Comparison of ENCODE assay signal across 13 cellular contexts in genomic region chr2:165601866-165602636, GRCh38.
DNase-seq lines count a peak whose midpoint lies in the region; ATAC-seq and TF ChIP-seq lines count a peak whose summit lies in the region.
"Had no signal": no experiment of that assay in that cellular context is flagged by ENCODE, and none has a peak within 500 bp of the region (broad histone marks: within the 10 kb centered on the region; RNA-seq: fewer than 3 reads in every experiment).

No MANE protein-coding gene starts in this region.

- no peak overlapping the region for H3K4me3 ChIP-seq in GM23248
- H3K4me3 ChIP-seq in fibroblast of mammary gland (ENCODE audit: control insufficient read depth, low read depth, low read length): no peak overlapping the region
- H3K4me3 ChIP-seq in osteoblast (ENCODE audit: insufficient read depth, low read length): no peak overlapping the region
- H3K4me3 ChIP-seq in OCI-LY7 (ENCODE audit: low read depth, low read length, poor library complexity, severe bottlenecking): no peak overlapping the region
- H3K4me3 ChIP-seq: transverse colon had no signal

- TF ChIP-seq CTCF in fibroblast of mammary gland (conservative IDR thresholded peaks at IDR 0.05; ENCODE audit: control insufficient read depth, insufficient read depth, low read depth, low read length) (no peak), osteoblast (IDR thresholded peaks at IDR 0.05; ENCODE audit: extremely low read depth, low read depth, low read length) (no peak), OCI-LY7 (conservative IDR thresholded peaks at IDR 0.05; ENCODE audit: low read length) (no peak)

- CTCF ChIA-PET in OCI-LY7 (lab: Charles Lee; ENCODE audit: unreplicated experiment): no interaction called here

- ATAC-seq in HG03135 (IDR thresholded peaks at IDR 0.05; ENCODE audit: unreplicated experiment): no peak

- no peak overlapping the region for H3K4me2 ChIP-seq in GM23248 (ENCODE audit: unreplicated experiment)
- H3K4me2 ChIP-seq in osteoblast (ENCODE audit: insufficient read depth, low read length): no peak overlapping the region
- H3K4me2 ChIP-seq in OCI-LY7 (ENCODE audit: low read length): no peak overlapping the region

- in situ Hi-C loops in GM23248 (cut with MboI): no loop called here

- H3K4me1 ChIP-seq in GM23248 (ENCODE audit: insufficient read depth) (peaks cover 11% of the 10 kb centered on the region; the same call in 1 of the 2 replicates), osteoblast (ENCODE audit: insufficient read depth, low read length) (peaks cover 7% of the 10 kb centered on the region), OCI-LY7 (ENCODE audit: insufficient read depth, low read length, poor library complexity, severe bottlenecking) (no peaks in the 10 kb centered on the region)
- H3K4me1 ChIP-seq: transverse colon had no signal

- H3F3A ChIP-seq in GM23248 (ENCODE audit: insufficient read depth): peaks cover 9% of the 10 kb centered on the region; the same call in 1 of the 2 replicates

- H3K27me3 ChIP-seq in GM23248 (replicated peaks; ENCODE audit: insufficient read depth): no peaks in the 10 kb centered on the region
- no peaks in the 10 kb centered on the region for H3K27me3 ChIP-seq in osteoblast (ENCODE audit: insufficient read depth, low read length)
- H3K27me3 ChIP-seq: transverse colon had no signal

- BruUV-seq in OCI-LY7 (replicated peaks; lab: Mats Ljungman, UMichigan): no TSS peak

- H3K79me2 ChIP-seq in GM23248 (ENCODE audit: insufficient read depth): no peaks in the 10 kb centered on the region
- no peaks in the 10 kb centered on the region for H3K79me2 ChIP-seq in osteoblast (ENCODE audit: insufficient read depth, low read length)
- H3K79me2 ChIP-seq in OCI-LY7 (ENCODE audit: insufficient read depth, low read depth, low read length): no peaks in the 10 kb centered on the region

- intact Hi-C loops in OCI-LY7 (cut with micrococcal nuclease; ENCODE audit: unreplicated experiment): no loop called here

- H2AFZ ChIP-seq in GM23248 (no peak overlapping the region), osteoblast (ENCODE audit: low read length) (no peak overlapping the region), OCI-LY7 (ENCODE audit: low read length) (no peak overlapping the region)

- H3K9me2 ChIP-seq in GM23248 (ENCODE audit: insufficient read depth) (no peaks in the 10 kb centered on the region), OCI-LY7 (ENCODE audit: insufficient read depth, low read length) (no peaks in the 10 kb centered on the region)

- H4K20me1 ChIP-seq in GM23248 (ENCODE audit: insufficient read depth): no peaks in the 10 kb centered on the region
- no peaks in the 10 kb centered on the region for H4K20me1 ChIP-seq in osteoblast (ENCODE audit: insufficient read depth, low read length)
- H4K20me1 ChIP-seq in OCI-LY7 (ENCODE audit: insufficient read depth, low read length): no peaks in the 10 kb centered on the region

- no peaks in the 10 kb centered on the region for H3K36me3 ChIP-seq in GM23248 (ENCODE audit: low read depth)
- no peaks in the 10 kb centered on the region for H3K36me3 ChIP-seq in osteoblast (ENCODE audit: insufficient read depth, low read length)
- H3K36me3 ChIP-seq in OCI-LY7 (ENCODE audit: insufficient read depth, low read length): no peaks in the 10 kb centered on the region
- H3K36me3 ChIP-seq: transverse colon had no signal

- no peak overlapping the region for H3K9ac ChIP-seq in GM23248

- H3K9me3 ChIP-seq in GM23248 (ENCODE audit: low read depth) (no peaks in the 10 kb centered on the region), osteoblast (ENCODE audit: low read depth, low read length) (no peaks in the 10 kb centered on the region), OCI-LY7 (ENCODE audit: low read length) (no peaks in the 10 kb centered on the region)
- H3K9me3 ChIP-seq: transverse colon had no signal

- DNase-seq in GM23248 (peak; percentile 84), NCI-H460 (ENCODE audit: extremely low read depth, low read depth) (peak; percentile 40), fibroblast of mammary gland (ENCODE audit: low read depth) (peak; percentile 82), osteoblast (ENCODE audit: insufficient read length, low spot score, missing footprints) (peak; percentile 43), OCI-LY7 (ENCODE audit: low spot score) (no peak), mesenteric fat pad (ENCODE audit: low spot score) (no peak)
- DNase-seq in activated naive CD4-positive, alpha-beta T cell treated with anti-CD3 and anti-CD28 coated beads, Interleukin-2, amount 50 U/mL, for 16 hours: no peak
- DNase-seq: activated T-cell treated with anti-CD3 and anti-CD28 coated beads, Interleukin-2, amount 50 U/mL, for 48 hours; Calu3; mesendoderm; NCI-H2107; transverse colon had no signal

- H3K27ac ChIP-seq in GM23248 (no peak overlapping the region), osteoblast (ENCODE audit: low read depth, low read length) (no peak overlapping the region), OCI-LY7 (ENCODE audit: low read depth, low read length, poor library complexity, severe bottlenecking) (no peak overlapping the region)
- H3K27ac ChIP-seq: transverse colon had no signal

- 45 to 54% methylated on average over 3 of the region's 3 CpGs for WGBS in GM23248 (ENCODE audit: low coverage in 1 of 2, low lambda C conversion rate in 2 of 2, missing lambda C conversion rate in 2 of 2), 2 experiments

- POLR2A ChIA-PET in OCI-LY7 (lab: Charles Lee): interaction anchor here (0.7 to 1.1 kb wide), 4 partner anchors 10 to 376 kb away, joined by 3 to 4 read pairs (median 4); no protein-coding TSS in a partner anchor

Comparison
In these comparisons a context has a peak if more than half of its experiments do, and no peak if none do; other contexts are left out.
1. DNase-seq: peak in GM23248 (single experiment), NCI-H460 (single experiment), fibroblast of mammary gland (single experiment) and osteoblast (single experiment); none in OCI-LY7 (single experiment), activated naive CD4-positive, alpha-beta T cell treated with anti-CD3 and anti-CD28 coated beads, Interleukin-2, amount 50 U/mL, for 16 hours (single experiment) and mesenteric fat pad (single experiment).